ENCODE assay signal across 8 cellular contexts in genomic region chr12:122946690-122947271, GRCh38. TPM values are rescaled to one million over a fixed set of nuclear protein-coding genes. Genes with fewer than 3 reads are reported as not detected.
DNase-seq lines count a peak whose midpoint lies in the region; ATAC-seq, FAIRE-seq and TF ChIP-seq lines count a peak whose summit lies in the region.

No MANE protein-coding gene starts in this region.

- peaks cover 2% of the 10 kb centered on the region for H3K9me3 Mint-ChIP-seq in Calu3 (ENCODE audit: low read depth, unreplicated experiment)

- H3K27me3 Mint-ChIP-seq in Calu3 (ENCODE audit: unreplicated experiment): no peaks in the 10 kb centered on the region

- BruUV-seq in Calu3 (replicated peaks; lab: Mats Ljungman, UMichigan): no TSS peak

- ATAC-seq in HG02870 (IDR thresholded peaks at IDR 0.05; ENCODE audit: unreplicated experiment): no peak

- TF ChIP-seq POLR2A in H54 (IDR thresholded peaks at IDR 0.05; ENCODE audit: low read depth, low read length) (no peak), suprapubic skin (IDR thresholded peaks at IDR 0.05) (no peak)

- CTCF ChIA-PET in Calu3 (lab: Charles Lee): interaction anchor here (0.5 to 1.9 kb wide), 19 partner anchors 25 to 419 kb away, joined by 3 to 17 read pairs (median 4); no protein-coding TSS in a partner anchor

- no peaks in the 10 kb centered on the region for H3K36me3 ChIP-seq in suprapubic skin

- H3K4me3 Mint-ChIP-seq in Calu3 (ENCODE audit: low read depth, unreplicated experiment): peak overlapping the region; percentile 47

- no peak for TF ChIP-seq EP300 in suprapubic skin (IDR thresholded peaks at IDR 0.05)

- H3K9me3 ChIP-seq in suprapubic skin: no peaks in the 10 kb centered on the region

- TF ChIP-seq CTCF in Calu3 (IDR thresholded peaks at IDR 0.05; ENCODE audit: unreplicated experiment) (peak; percentile 43), epithelial cell of esophagus (IDR thresholded peaks at IDR 0.05; ENCODE audit: insufficient read depth, low read depth, low read length, missing control alignments) (peak; percentile 67), suprapubic skin (IDR thresholded peaks at IDR 0.05) (peak; percentile 28 to 53)

- peak; percentile 96 for DNase-seq in Calu3
- peak; percentile 95 for DNase-seq in H54 (ENCODE audit: insufficient read length, low spot score)
- DNase-seq in NCI-H460 (ENCODE audit: extremely low read depth, low read depth): peak; percentile 91
- DNase-seq in activated CD8-positive, alpha-beta memory T cell treated with anti-CD3 and anti-CD28 coated beads, Interleukin-2, amount 50 U/mL, for 1 hour (ENCODE audit: extremely low read depth): peak; percentile 21
- DNase-seq in epithelial cell of esophagus (ENCODE audit: low read depth): peak; percentile 100
- peak; percentile 99 for DNase-seq in non-pigmented ciliary epithelial cell (ENCODE audit: low read depth)
- peak; percentile 98 for DNase-seq in suprapubic skin (ENCODE audit: low spot score in 2 of 2)

- H3K27ac ChIP-seq in suprapubic skin: peak overlapping the region; percentile 91

- peaks cover 51% of the 10 kb centered on the region for H3K4me1 ChIP-seq in suprapubic skin

- no peak overlapping the region for H3K4me3 ChIP-seq in epithelial cell of esophagus (ENCODE audit: low read length)
- no peak overlapping the region for H3K4me3 ChIP-seq in suprapubic skin

- H3K27me3 ChIP-seq in suprapubic skin: no peaks in the 10 kb centered on the region

- peaks cover 80% of the 10 kb centered on the region for H3K4me1 Mint-ChIP-seq in Calu3 (ENCODE audit: low read depth, unreplicated experiment)

- H3K27ac Mint-ChIP-seq in Calu3 (ENCODE audit: unreplicated experiment): peak overlapping the region; percentile 93

- 21% methylated on average over 3 of the region's 7 CpGs for WGBS in suprapubic skin

- FAIRE-seq in H54 (lab: Jason Lieb, UNC): peak; percentile 91

- H3K36me3 Mint-ChIP-seq in Calu3 (ENCODE audit: insufficient read depth, unreplicated experiment): peaks cover 57% of the 10 kb centered on the region

- intact Hi-C loops in Calu3 (cut with micrococcal nuclease; ENCODE audit: unreplicated experiment): loop anchor here (2.0 kb wide), 2 partner anchors 48 to 60 kb away; no protein-coding TSS in a partner anchor

RNA-seq across cellular contexts. Expression of gene ABCB9, which starts 19.5 kb away (rescaled TPM):
- 25.6 and 26.5 TPM in 2 replicates for total RNA-seq in Calu3 (2022)
- 2.7 and 3.9 TPM in 2 replicates for total RNA-seq in NCI-H460 (2014; rRNA removed; shearing (Covaris generic))
- polyA plus RNA-seq in NCI-H460 (2014; cell fraction: nucleus; rRNA removed): 8.2 and 8.3 TPM in 2 replicates
- total RNA-seq in suprapubic skin: 1 to 10 TPM; 2.7 to 9.5 (median 7.4) TPM

RNA-seq across cellular contexts. Expression of gene OGFOD2, which starts 28.3 kb away (rescaled TPM):
- total RNA-seq in Calu3 (2022) (21.5 and 22.8 TPM in 2 replicates), suprapubic skin (10 to 100 TPM in 3 of 4 donors, 1 to 10 TPM in 1; 9.9 to 27.0 (median 13.5) TPM)
- total RNA-seq in NCI-H460 (2014; rRNA removed; shearing (Covaris generic)): 21.0 and 21.4 TPM in 2 replicates
- 59.6 and 69.4 TPM in 2 replicates for polyA plus RNA-seq in NCI-H460 (2014; cell fraction: nucleus; rRNA removed)

RNA-seq across cellular contexts. Expression of gene ARL6IP4, which starts 33.7 kb away (rescaled TPM):
- 171 TPM in 2 replicates for total RNA-seq in Calu3 (2022)
- 209 and 227 TPM in 2 replicates for total RNA-seq in NCI-H460 (2014; rRNA removed; shearing (Covaris generic))
- polyA plus RNA-seq in NCI-H460 (2014; cell fraction: nucleus; rRNA removed): 331 and 369 TPM in 2 replicates
- 100 to 1,000 TPM in 3 of 4 donors, 10 to 100 TPM in 1; 87.5 to 149 (median 114) TPM for total RNA-seq in suprapubic skin

RNA-seq across cellular contexts. Expression of gene VPS37B, which starts 50.9 kb away (rescaled TPM):
- total RNA-seq in Calu3 (2022): 104 and 118 TPM in 2 replicates
- total RNA-seq in NCI-H460 (2014; rRNA removed; shearing (Covaris generic)): 13.1 and 15.8 TPM in 2 replicates
- 7.5 and 12.3 TPM in 2 replicates for polyA plus RNA-seq in NCI-H460 (2014; cell fraction: nucleus; rRNA removed)
- total RNA-seq in suprapubic skin: 10 to 100 TPM; 42.0 to 67.1 (median 63.0) TPM

Comparison
In these comparisons a context has a peak if more than half of its experiments do, and no peak if none do; other contexts are left out.
1. DNase-seq: peak in every context shown above with its lines; median percentile 100 in epithelial cell of esophagus; 99 in non-pigmented ciliary epithelial cell; 98 in suprapubic skin; 96 in Calu3; 95 in H54; 91 in NCI-H460; 21 in activated CD8-positive, alpha-beta memory T cell treated with anti-CD3 and anti-CD28 coated beads, Interleukin-2, amount 50 U/mL, for 1 hour.